Comparison of ENCODE assay signal across 1 cellular context in genomic region chr3:146626384-146627122, GRCh38.
TF ChIP-seq lines count a peak whose summit lies in the region.

No MANE protein-coding gene starts in this region.

TF ChIP-seq in WTC11, 78 proteins besides CTCF, POLR2A, EP300 and RAD21 (continued from another document):
- TF ChIP-seq MAX (CRISPR knock-in tag; IDR thresholded peaks at IDR 0.05): no peak
- no peak for TF ChIP-seq GTF2I (CRISPR knock-in tag; conservative IDR thresholded peaks at IDR 0.05)
- no peak for TF ChIP-seq SP1 (CRISPR knock-in tag; conservative IDR thresholded peaks at IDR 0.05)
TF ChIP-seq in WTC11: peak in this region for 1.
